In genomic region chr14:99815696-99816095, GRCh38 we compare ENCODE assay signal across 27 cellular contexts. TPM values are rescaled to one million over a fixed set of nuclear protein-coding genes. Genes with fewer than 3 reads are reported as not detected.
"Had no signal": no experiment of that assay in that cellular context is flagged by ENCODE, and none has a peak within 500 bp of the region (broad histone marks: within the 10 kb centered on the region; RNA-seq: fewer than 3 reads in every experiment).

No MANE protein-coding gene starts in this region.

- H3K4me2 ChIP-seq: KMS-11, PC-9 had no signal

- H2AFZ ChIP-seq: PC-9 had no signal

- DNase-seq: activated CD4-positive, alpha-beta T cell treated with anti-CD3 and anti-CD28 coated beads for 48 hours; activated CD4-positive, alpha-beta T cell treated with anti-CD3 and anti-CD28 coated beads, Interleukin-2, amount 50 U/mL, for 4 hours; activated CD4-positive, CD25-positive, alpha-beta regulatory T cell treated with anti-CD3 and anti-CD28 coated beads, Interleukin-2, amount 50 U/mL, for 72 hours; activated CD8-positive, alpha-beta memory T cell treated with anti-CD3 and anti-CD28 coated beads, Interleukin-2, amount 50 U/mL, for 48 hours; activated CD8-positive, alpha-beta T cell treated with anti-CD3 and anti-CD28 coated beads, Interleukin-2, amount 10 ng/mL, durations not matched to agents 7 days and 5 days; activated naive CD4-positive, alpha-beta T cell treated with anti-CD3 and anti-CD28 coated beads, Interleukin-2, amount 50 U/mL, for 16 hours; activated naive CD8-positive, alpha-beta T cell treated with anti-CD3 and anti-CD28 coated beads, Interleukin-2, amount 10 ng/mL, durations not matched to agents 7 days and 5 days; activated T-cell treated with anti-CD3 and anti-CD28 coated beads, Interleukin-2, amount 50 U/mL, for 1 hour; aorta; MG63; MV-4-11; NCI-H1092 treated with DMSO at 0.1 percent for 48 hours; NCI-H1436; NCI-H1694 treated with DMSO at 0.1 percent for 48 hours; NCI-H2029 treated with DMSO at 0.1 percent for 48 hours; NCI-H345; NCI-H510A; NCI-H526 treated with DMSO at 0.1 percent for 48 hours; NK-92 treated with Interleukin-12 subunit alpha and Interleukin-12 subunit beta, amount 100 ng/mL, for 24 hours; PC-9; SHP77 treated with DMSO at 0.1 percent for 48 hours; T-helper 17 cell; T-helper 9 cell had no signal

- H3K4me3 ChIP-seq: adrenal gland, MG63, PC-9 had no signal

- H3K4me1 ChIP-seq: adrenal gland had no signal

- H3K27me3 ChIP-seq: adrenal gland, MG63 had no signal

- H3K9ac ChIP-seq: KMS-11 had no signal

- H3K4me3 Mint-ChIP-seq: activated CD8-positive, alpha-beta T cell treated with anti-CD3 and anti-CD28 coated beads, Interleukin-2, amount 10 ng/mL, durations not matched to agents 7 days and 5 days; activated naive CD8-positive, alpha-beta T cell treated with anti-CD3 and anti-CD28 coated beads, Interleukin-2, amount 10 ng/mL, durations not matched to agents 7 days and 5 days; central memory CD8-positive, alpha-beta T cell; T-helper 17 cell; WTC11 had no signal

- H3K4me1 Mint-ChIP-seq: central memory CD8-positive, alpha-beta T cell had no signal

- H3K9me3 ChIP-seq: adrenal gland, MG63 had no signal

- H3K27ac ChIP-seq: adrenal gland, KMS-11, PC-9 had no signal

- H3K9me3 Mint-ChIP-seq: activated naive CD8-positive, alpha-beta T cell treated with anti-CD3 and anti-CD28 coated beads, Interleukin-2, amount 10 ng/mL, durations not matched to agents 7 days and 5 days; central memory CD8-positive, alpha-beta T cell; WTC11 had no signal

- H3K36me3 Mint-ChIP-seq: activated naive CD8-positive, alpha-beta T cell treated with anti-CD3 and anti-CD28 coated beads, Interleukin-2, amount 10 ng/mL, durations not matched to agents 7 days and 5 days; WTC11 had no signal

- H3K27ac Mint-ChIP-seq: activated CD8-positive, alpha-beta T cell treated with anti-CD3 and anti-CD28 coated beads, Interleukin-2, amount 10 ng/mL, durations not matched to agents 7 days and 5 days; activated naive CD8-positive, alpha-beta T cell treated with anti-CD3 and anti-CD28 coated beads, Interleukin-2, amount 10 ng/mL, durations not matched to agents 7 days and 5 days; T-helper 17 cell; WTC11 had no signal

- H3K36me3 ChIP-seq: adrenal gland, MG63 had no signal

RNA-seq across cellular contexts. Expression of gene EML1, which starts 22.5 kb away (rescaled TPM):
- total RNA-seq: activated CD8-positive, alpha-beta T cell treated with anti-CD3 and anti-CD28 coated beads, Interleukin-2, amount 10 ng/mL, durations not matched to agents 7 days and 5 days had no signal
